8 cellular contexts compared by ENCODE assay signal in genomic region chr12:22046968-22047390, GRCh38. TPM values are rescaled to one million over a fixed set of nuclear protein-coding genes. Genes with fewer than 3 reads are reported as not detected.
A peak's percentile ranks its signal among the peaks of the same experiment; 100 is the strongest.
DNase-seq lines count a peak whose midpoint lies in the region; ATAC-seq and TF ChIP-seq lines count a peak whose summit lies in the region.

No MANE protein-coding gene starts in this region.

- H3K4me1 ChIP-seq in CD8-positive, alpha-beta memory T cell (ENCODE audit: insufficient read depth, low read length): peaks cover 23% of the 10 kb centered on the region
- H3K4me1 ChIP-seq in KMS-11 (ENCODE audit: low read depth, poor library complexity, severe bottlenecking): peaks cover 12% of the 10 kb centered on the region

- H3K4me3 Mint-ChIP-seq in CD8-positive, alpha-beta memory T cell: peak overlapping the region; percentile 92 to 96 (median 95)
- H3K4me3 Mint-ChIP-seq in natural killer cell: peak overlapping the region; percentile 92

- peak overlapping the region; percentile 82 for H3K4me3 ChIP-seq in CD8-positive, alpha-beta memory T cell (ENCODE audit: low read length)
- H3K4me3 ChIP-seq in KMS-11 (IDR thresholded peaks at IDR 0.05; ENCODE audit: insufficient read depth, low read depth, low read length): no peak overlapping the region

- peaks cover 0 to 15% (median 6%) of the 10 kb centered on the region in 3 donors for H3K36me3 Mint-ChIP-seq in CD8-positive, alpha-beta memory T cell
- H3K36me3 Mint-ChIP-seq in natural killer cell: no peaks in the 10 kb centered on the region

- no peaks in the 10 kb centered on the region for H3K9me3 Mint-ChIP-seq in CD8-positive, alpha-beta memory T cell
- no peaks in the 10 kb centered on the region for H3K9me3 Mint-ChIP-seq in natural killer cell

- H3K36me3 ChIP-seq in CD8-positive, alpha-beta memory T cell (ENCODE audit: insufficient read depth, low read length): no peaks in the 10 kb centered on the region
- H3K36me3 ChIP-seq in KMS-11 (ENCODE audit: insufficient read depth): no peaks in the 10 kb centered on the region

- H3K79me2 ChIP-seq in KMS-11 (ENCODE audit: insufficient read depth, low read depth): peaks cover 13% of the 10 kb centered on the region; the same call in 1 of the 2 replicates

- H3K9me3 ChIP-seq in CD8-positive, alpha-beta memory T cell (ENCODE audit: low read length): no peaks in the 10 kb centered on the region

- peaks cover 39 to 57% (median 55%) of the 10 kb centered on the region in 3 donors for H3K4me1 Mint-ChIP-seq in CD8-positive, alpha-beta memory T cell
- H3K4me1 Mint-ChIP-seq in natural killer cell: peaks cover 24 to 35% of the 10 kb centered on the region in 2 donors

- H3K27me3 Mint-ChIP-seq in CD8-positive, alpha-beta memory T cell: no peaks in the 10 kb centered on the region
- H3K27me3 Mint-ChIP-seq in natural killer cell (ENCODE audit: low read depth in 2 of 2): no peaks in the 10 kb centered on the region

- H3K9ac ChIP-seq in KMS-11: peak overlapping the region; percentile 81; the same call in 1 of the 2 replicates

- CTCF ChIA-PET in CD8-positive, alpha-beta memory T cell (lab: Charles Lee): interaction anchor here (1.0 to 2.2 kb wide), 4 partner anchors 10 to 413 kb away, joined by 3 to 10 read pairs (median 4); no protein-coding TSS in a partner anchor

- peak overlapping the region; percentile 82; the same call in 1 of the 2 replicates for H2AFZ ChIP-seq in KMS-11 (ENCODE audit: low read depth)

- H3K4me2 ChIP-seq in KMS-11: peak overlapping the region; percentile 86

- POLR2A ChIA-PET in CD8-positive, alpha-beta memory T cell (lab: Charles Lee): interaction anchor here (1.2 kb wide), 1 partner anchor 389 kb away, joined by 3 read pairs; the partner anchor contains the start of gene LDHB

- ATAC-seq in natural killer cell: no peak

- peak overlapping the region; percentile 55 to 95 (median 88) for H3K27ac Mint-ChIP-seq in CD8-positive, alpha-beta memory T cell
- H3K27ac Mint-ChIP-seq in natural killer cell: peak overlapping the region; percentile 79 to 87

- no peaks in the 10 kb centered on the region for H3K27me3 ChIP-seq in CD8-positive, alpha-beta memory T cell (ENCODE audit: insufficient read depth, low read length, poor library complexity, severe bottlenecking)
- H3K27me3 ChIP-seq in KMS-11 (ENCODE audit: insufficient read depth, low read depth): no peaks in the 10 kb centered on the region

- peak overlapping the region; percentile 67 for H3K27ac ChIP-seq in CD8-positive, alpha-beta memory T cell (ENCODE audit: low read depth, low read length)
- H3K27ac ChIP-seq in KMS-11 (no peak overlapping the region), cingulate gyrus (ENCODE audit: low read depth, low read length) (peak overlapping the region; percentile 87)

- intact Hi-C loops in natural killer cell (cut with micrococcal nuclease): loop anchor here (1.0 kb wide), 1 partner anchor 497 kb away; the partner anchor contains the start of gene C2CD5

- TF ChIP-seq CTCF in KMS-11 (conservative IDR thresholded peaks at IDR 0.05; ENCODE audit: low read depth, low read length): no peak
- no peak for TF ChIP-seq CTCF in natural killer cell (IDR thresholded peaks at IDR 0.05)

- H4K20me1 ChIP-seq in KMS-11 (ENCODE audit: insufficient read depth): no peaks in the 10 kb centered on the region

- no peak for DNase-seq in CD8-positive, alpha-beta memory T cell
- DNase-seq in natural killer cell: no peak
- no peak for DNase-seq in activated effector memory CD4-positive, alpha-beta T cell treated with anti-CD3 and anti-CD28 coated beads, Interleukin-2, amount 50 U/mL, for 16 hours
- DNase-seq in HuH-7 (ENCODE audit: low spot score): no peak
- no peak for DNase-seq in stimulated activated CD4-positive, alpha-beta T cell treated with anti-CD3 and anti-CD28 coated beads, Interleukin-2, amount 100 ng/mL, for 48 hours
- DNase-seq in OCI-M2 (lab: John Stamatoyannopoulos, UW; ENCODE audit: unreplicated experiment): no peak

RNA-seq across cellular contexts. Expression of gene CMAS, which starts 1.0 kb away (rescaled TPM):
- 10 to 100 TPM; 40.3 to 41.0 TPM for total RNA-seq in CD8-positive, alpha-beta memory T cell
- polyA plus RNA-seq in CD8-positive, alpha-beta memory T cell: 39.8 TPM
- total RNA-seq in natural killer cell: 10 to 100 TPM in 2 of 3 donors, 1 to 10 TPM in 1; 10.0 to 19.8 (median 13.7) TPM
